Comparison of ENCODE assay signal across 1 cellular context in genomic region chr19:48490980-48491792, GRCh38.
TF ChIP-seq lines count a peak whose summit lies in the region.

No MANE protein-coding gene starts in this region.

TF ChIP-seq in K562, 482 proteins besides CTCF, POLR2A, EP300 and RAD21:
- TF ChIP-seq MYNN (IDR thresholded peaks at IDR 0.05), result 0 out of 2 replicates have a peak, but pooled peaks have one; percentile 32
- no peak for TF ChIP-seq MYNN (CRISPR knock-in tag; IDR thresholded peaks at IDR 0.05)
- TF ChIP-seq CBX3 (IDR thresholded peaks at IDR 0.05; ENCODE audit: borderline replicate concordance in 1 of 2, low read length in 2 of 2), result no peak
- peak; percentile 76 for TF ChIP-seq EGR1 (conservative IDR thresholded peaks at IDR 0.05)
- TF ChIP-seq XRCC4 (IDR thresholded peaks at IDR 0.05; ENCODE audit: extremely low read depth, insufficient read depth, insufficient read length), result no peak
- TF ChIP-seq SP1 (CRISPR knock-in tag; IDR thresholded peaks at IDR 0.05), result 0 out of 2 replicates have a peak, but pooled peaks have one; percentile 30
- 0 out of 4 replicates have a peak, but pooled peaks of 1 of the 2 experiments have one; percentile 30 for TF ChIP-seq MAZ (CRISPR knock-in tag; conservative IDR thresholded peaks at IDR 0.05 in 1 of 2, IDR thresholded peaks at IDR 0.05 in 1 of 2)
- peak; percentile 82 for TF ChIP-seq VEZF1 (CRISPR knock-in tag; IDR thresholded peaks at IDR 0.05)
- peak; percentile 74; the same call in 1 of the 2 replicates for TF ChIP-seq ZBTB7A (IDR thresholded peaks at IDR 0.05; ENCODE audit: borderline replicate concordance, control insufficient read depth, low read depth, low read length)
- 0 out of 2 replicates have a peak, but pooled peaks have one; percentile 5 for TF ChIP-seq CBFA2T3 (IDR thresholded peaks at IDR 0.05)
- TF ChIP-seq ZNF280A (IDR thresholded peaks at IDR 0.05; ENCODE audit: low read depth, partially characterized antibody), result no peak
- peak; percentile 61; the same call in 1 of the 2 replicates for TF ChIP-seq ETS1 (conservative IDR thresholded peaks at IDR 0.05; ENCODE audit: control insufficient read depth, low read depth, low read length)
- TF ChIP-seq E2F6 (IDR thresholded peaks at IDR 0.05; ENCODE audit: borderline replicate concordance in 1 of 2, extremely low read depth in 1 of 2, insufficient read depth in 1 of 2, insufficient read length in 1 of 2, low read depth in 1 of 2, low read length in 1 of 2, poor library complexity in 1 of 2, severe bottlenecking in 1 of 2), result peak in 1 of 2 experiments; percentile 51
- peak; percentile 25 for TF ChIP-seq PCBP1 (IDR thresholded peaks at IDR 0.05; ENCODE audit: low read depth, low read length, poor library complexity, severe bottlenecking)
